42 cellular contexts compared by ENCODE assay signal in genomic region chr16:22130528-22130927, GRCh38. TPM values are rescaled to one million over a fixed set of nuclear protein-coding genes. Genes with fewer than 3 reads are reported as not detected.
DNase-seq lines count a peak whose midpoint lies in the region; ATAC-seq, FAIRE-seq and TF ChIP-seq lines count a peak whose summit lies in the region.
"Had no signal": no experiment of that assay in that cellular context is flagged by ENCODE, and none has a peak within 500 bp of the region (broad histone marks: within the 10 kb centered on the region; RNA-seq: fewer than 3 reads in every experiment).

No MANE protein-coding gene starts in this region.

- H3K4me3 Mint-ChIP-seq in WTC11 = no peak overlapping the region
- H3K4me3 Mint-ChIP-seq: B cell; CD14-positive monocyte; CD4-positive, alpha-beta memory T cell; CD4-positive, alpha-beta T cell; CD4-positive, CD25-positive, alpha-beta regulatory T cell; CD8-positive, alpha-beta memory T cell; CD8-positive, alpha-beta T cell had no signal

- BruUV-seq in HepG2 (replicated peaks; lab: Mats Ljungman, UMichigan) = no TSS peak
- no TSS peak for BruUV-seq in K562 (replicated peaks; lab: Mats Ljungman, UMichigan)

- ATAC-seq in HepG2 (no peak), right lobe of liver (no peak), WTC11 (no peak), K562 (no peak), GM21529 (IDR thresholded peaks at IDR 0.05; ENCODE audit: unreplicated experiment) (no peak), Right ventricle myocardium superior (ENCODE audit: poor library complexity) (no peak), mucosa of descending colon (no peak)
- ATAC-seq: A549; CD8-positive, alpha-beta T cell had no signal

- H3K9me3 Mint-ChIP-seq in WTC11 = peaks cover 10% of the 10 kb centered on the region
- H3K9me3 Mint-ChIP-seq: CD4-positive, alpha-beta T cell had no signal

- no peak overlapping the region for H3K27ac Mint-ChIP-seq in WTC11
- H3K27ac Mint-ChIP-seq: B cell; CD14-positive monocyte; CD4-positive, alpha-beta memory T cell; CD4-positive, alpha-beta T cell; CD4-positive, CD25-positive, alpha-beta regulatory T cell; CD8-positive, alpha-beta memory T cell; CD8-positive, alpha-beta T cell had no signal

- H3K4me1 Mint-ChIP-seq in WTC11 = no peaks in the 10 kb centered on the region
- H3K4me1 Mint-ChIP-seq: B cell; CD14-positive monocyte; CD4-positive, alpha-beta memory T cell; CD4-positive, CD25-positive, alpha-beta regulatory T cell; CD8-positive, alpha-beta memory T cell had no signal

- H3K4me1 ChIP-seq in HepG2 (ENCODE audit: insufficient read depth, low read length) (no peaks in the 10 kb centered on the region), right lobe of liver (no peaks in the 10 kb centered on the region), HEK293 (ENCODE audit: control insufficient read depth, insufficient read depth, low read length) (no peaks in the 10 kb centered on the region), K562 (replicated peaks in 1 of 2; ENCODE audit: control insufficient read depth in 2 of 2, insufficient read depth in 2 of 2, low read length in 2 of 2) (no peaks in the 10 kb centered on the region), mucosa of descending colon (ENCODE audit: low read depth) (no peaks in the 10 kb centered on the region)
- H3K4me1 ChIP-seq: A549; BE2C; BLaER1; BLaER1 treated with 17β-estradiol and CSF1 and Interleukin-3, amounts not matched to agents 10 nM and 100 nM; Caco-2 had no signal

- no peak for DNase-seq in HepG2 (ENCODE audit: low spot score)
- DNase-seq in right lobe of liver = no peak
- DNase-seq in WTC11 (ENCODE audit: low spot score) = no peak
- DNase-seq in K562 (ENCODE audit: extremely low read depth in 1 of 4, low spot score in 3 of 4) = no peak
- no peak for DNase-seq in Right ventricle myocardium superior
- DNase-seq in mucosa of descending colon = no peak
- DNase-seq: 8988T; ACHN; AML-193; BE2C; C1 segment of cervical spinal cord; Caco-2; Calu3; CD4-positive, alpha-beta memory T cell; CD4-positive, alpha-beta T cell; CD4-positive, CD25-positive, alpha-beta regulatory T cell; CD8-positive, alpha-beta memory T cell; CD8-positive, alpha-beta T cell; COR-L47; DMS 273 treated with DMSO at 0.1 percent for 48 hours; DMS153; DMS53; DMS79; DMS79 treated with DMSO at 0.1 percent for 48 hours; DND-41; EL had no signal

- H3K4me2 ChIP-seq in HepG2 (ENCODE audit: low read depth, low read length) (no peak overlapping the region), K562 (ENCODE audit: insufficient read depth, low read length) (no peak overlapping the region)
- H3K4me2 ChIP-seq: A549; BLaER1; BLaER1 treated with 17β-estradiol and CSF1 and Interleukin-3, amounts not matched to agents 10 nM and 100 nM had no signal

- no peaks in the 10 kb centered on the region for H4K20me1 ChIP-seq in HepG2 (ENCODE audit: insufficient read depth, low read length)
- no peaks in the 10 kb centered on the region; the same call in 1 of the 2 replicates for H4K20me1 ChIP-seq in K562 (replicated peaks; ENCODE audit: control insufficient read depth, insufficient read depth, low read length)
- H4K20me1 ChIP-seq: BLaER1; BLaER1 treated with 17β-estradiol and CSF1 and Interleukin-3, amounts not matched to agents 10 nM and 100 nM had no signal

- no peak for TF ChIP-seq EP300 in HepG2 (IDR thresholded peaks at IDR 0.05; ENCODE audit: low read depth in 2 of 2, low read length in 2 of 2)
- TF ChIP-seq EP300 in HepG2 (CRISPR knock-in tag; IDR thresholded peaks at IDR 0.05; ENCODE audit: borderline replicate concordance) = no peak
- no peak for TF ChIP-seq EP300 in K562 (IDR thresholded peaks at IDR 0.05; ENCODE audit: low read length)

- no peak for FAIRE-seq in HepG2 (lab: Jason Lieb, UNC)
- FAIRE-seq in K562 (lab: Jason Lieb, UNC) = no peak
- FAIRE-seq: A204.1, A549, D721Med had no signal

- H3K9me1 ChIP-seq in K562 (ENCODE audit: control insufficient read depth, insufficient read depth, low read length) = no peaks in the 10 kb centered on the region

- H3K79me2 ChIP-seq in HepG2 (ENCODE audit: insufficient read depth, low read length) (no peaks in the 10 kb centered on the region), K562 (ENCODE audit: control insufficient read depth, insufficient read depth, low read length) (no peaks in the 10 kb centered on the region)

- no peaks in the 10 kb centered on the region for H3K36me3 Mint-ChIP-seq in WTC11
- H3K36me3 Mint-ChIP-seq: CD14-positive monocyte; CD4-positive, alpha-beta memory T cell; CD4-positive, CD25-positive, alpha-beta regulatory T cell; CD8-positive, alpha-beta T cell had no signal

- H3K27ac ChIP-seq in HepG2 (ENCODE audit: extremely low read length, insufficient read depth, low read length) (no peak overlapping the region), right lobe of liver (no peak overlapping the region), HEK293 (ENCODE audit: extremely low read depth, low read depth, low read length) (no peak overlapping the region), K562 (ENCODE audit: extremely low read depth, low read depth, low read length) (no peak overlapping the region)
- H3K27ac ChIP-seq: 22Rv1; A549; BLaER1; BLaER1 treated with 17β-estradiol and CSF1 and Interleukin-3, amounts not matched to agents 10 nM and 100 nM; C4-2B had no signal

- TF ChIP-seq CTCF in HepG2 (CRISPR knock-in tag; IDR thresholded peaks at IDR 0.05) = no peak
- TF ChIP-seq CTCF in right lobe of liver (IDR thresholded peaks at IDR 0.05) = no peak
- TF ChIP-seq CTCF in HEK293 (tag by site-specific recombination; IDR thresholded peaks at IDR 0.05) = no peak
- TF ChIP-seq CTCF in WTC11 (IDR thresholded peaks at IDR 0.05) = no peak
- TF ChIP-seq CTCF in K562 (IDR thresholded peaks at IDR 0.05 in 2 of 3, conservative IDR thresholded peaks at IDR 0.05 in 1 of 3; ENCODE audit: insufficient read depth in 2 of 3, low read depth in 1 of 3, low read length in 3 of 3) = no peak
- no peak for TF ChIP-seq CTCF in mucosa of descending colon (IDR thresholded peaks at IDR 0.05)

- in situ Hi-C loops in HepG2 (cut with HindIII; ENCODE audit: extremely low pct_ligation_motif_present, low pct_unique_long_range_greater_than_20kb) = no loop called here
- in situ Hi-C loops in K562 (cut with MboI) = no loop called here

- no peak for TF ChIP-seq RAD21 in HepG2 (CRISPR knock-in tag; IDR thresholded peaks at IDR 0.05)
- no peak for TF ChIP-seq RAD21 in K562 (CRISPR knock-in tag; conservative IDR thresholded peaks at IDR 0.05 in 1 of 2, IDR thresholded peaks at IDR 0.05 in 1 of 2)

- H2AFZ ChIP-seq in HepG2 (ENCODE audit: low read length) = no peak overlapping the region
- no peak overlapping the region for H2AFZ ChIP-seq in K562 (ENCODE audit: low read depth, low read length)

- H3K27me3 Mint-ChIP-seq in WTC11 (ENCODE audit: low read depth) = peaks cover 8% of the 10 kb centered on the region
- H3K27me3 Mint-ChIP-seq: CD4-positive, alpha-beta T cell had no signal

- TF ChIP-seq POLR2A in HepG2 (IDR thresholded peaks at IDR 0.05; ENCODE audit: insufficient read depth in 1 of 2, low read depth in 2 of 2, low read length in 2 of 2) = no peak
- no peak for TF ChIP-seq POLR2A in right lobe of liver (IDR thresholded peaks at IDR 0.05)
- TF ChIP-seq POLR2A in K562 (conservative IDR thresholded peaks at IDR 0.05) = no peak

- POLR2A ChIA-PET in HepG2 (lab: Yijun Ruan, JAX) = no interaction called here
- POLR2A ChIA-PET in HEK293 (lab: Yijun Ruan, JAX) = no interaction called here
- POLR2A ChIA-PET in WTC11 (lab: Charles Lee) = no interaction called here
- POLR2A ChIA-PET in K562 (lab: Yijun Ruan, JAX) = no interaction called here

- no peaks in the 10 kb centered on the region for H3K36me3 ChIP-seq in HepG2 (replicated peaks in 1 of 2; ENCODE audit: control insufficient read depth in 1 of 2, insufficient read depth in 2 of 2, low read length in 2 of 2)
- H3K36me3 ChIP-seq in right lobe of liver = no peaks in the 10 kb centered on the region
- H3K36me3 ChIP-seq in HEK293 (ENCODE audit: control insufficient read depth in 2 of 2, insufficient read depth in 1 of 2, low read length in 2 of 2) = no peaks in the 10 kb centered on the region
- H3K36me3 ChIP-seq in K562 (ENCODE audit: control insufficient read depth, insufficient read depth, low read length) = no peaks in the 10 kb centered on the region
- no peaks in the 10 kb centered on the region for H3K36me3 ChIP-seq in mucosa of descending colon (ENCODE audit: low read depth)
- H3K36me3 ChIP-seq: BE2C; BLaER1; BLaER1 treated with 17β-estradiol and CSF1 and Interleukin-3, amounts not matched to agents 10 nM and 100 nM had no signal

- CTCF ChIA-PET in HepG2 (lab: Yijun Ruan, JAX; ENCODE audit: low intra/inter-chr PET ratio, low total read pairs) = no interaction called here
- CTCF ChIA-PET in HEK293 (lab: Yijun Ruan, JAX) = interaction anchor here (0.6 to 1.0 kb wide), 3 partner anchors 11 to 512 kb away, joined by 3 read pairs; no protein-coding TSS in a partner anchor
- CTCF ChIA-PET in WTC11 (lab: Charles Lee) = interaction anchor here (4.2 kb wide), 1 partner anchor 11 kb away, joined by 31 read pairs; no protein-coding TSS in a partner anchor
- CTCF ChIA-PET in K562 (lab: Yijun Ruan, JAX; ENCODE audit: low intra/inter-chr PET ratio) = no interaction called here

- peaks cover 16 to 43% of the 10 kb centered on the region in 2 experiments for H3K27me3 ChIP-seq in HepG2 (ENCODE audit: control insufficient read depth in 1 of 2, insufficient read depth in 2 of 2, low read length in 2 of 2)
- no peaks in the 10 kb centered on the region for H3K27me3 ChIP-seq in right lobe of liver
- peaks cover 36 to 42% of the 10 kb centered on the region in 2 experiments for H3K27me3 ChIP-seq in K562 (ENCODE audit: control insufficient read depth in 2 of 2, insufficient read depth in 2 of 2, low read length in 2 of 2)
- H3K27me3 ChIP-seq: BE2C; BLaER1; BLaER1 treated with 17β-estradiol and CSF1 and Interleukin-3, amounts not matched to agents 10 nM and 100 nM had no signal

- H3K9me3 ChIP-seq in HepG2 (ENCODE audit: low read length) = no peaks in the 10 kb centered on the region
- H3K9me3 ChIP-seq in right lobe of liver = no peaks in the 10 kb centered on the region
- no peaks in the 10 kb centered on the region for H3K9me3 ChIP-seq in HEK293 (ENCODE audit: control insufficient read depth, insufficient read depth, low read depth, low read length)
- no peaks in the 10 kb centered on the region for H3K9me3 ChIP-seq in K562 (replicated peaks; ENCODE audit: control insufficient read depth, insufficient read depth, low read depth, low read length)
- H3K9me3 ChIP-seq in mucosa of descending colon = no peaks in the 10 kb centered on the region
- H3K9me3 ChIP-seq: BE2C, BLaER1, Caco-2 had no signal

- H3K9ac ChIP-seq in HepG2 (ENCODE audit: insufficient read depth, low read depth, low read length) (no peak overlapping the region), K562 (ENCODE audit: insufficient read depth in 1 of 2, low read depth in 2 of 2, low read length in 2 of 2) (no peak overlapping the region)
- H3K9ac ChIP-seq: BLaER1; BLaER1 treated with 17β-estradiol and CSF1 and Interleukin-3, amounts not matched to agents 10 nM and 100 nM had no signal

- no peak overlapping the region for H3K4me3 ChIP-seq in HepG2 (replicated peaks in 1 of 3; ENCODE audit: insufficient read depth in 1 of 3, low read depth in 2 of 3, low read length in 3 of 3)
- H3K4me3 ChIP-seq in right lobe of liver = no peak overlapping the region
- H3K4me3 ChIP-seq in HEK293 (ENCODE audit: low read depth, low read length) = no peak overlapping the region
- no peak overlapping the region for H3K4me3 ChIP-seq in K562
- no peak overlapping the region for H3K4me3 ChIP-seq in mucosa of descending colon
- H3K4me3 ChIP-seq: A549; BLaER1; BLaER1 treated with 17β-estradiol and CSF1 and Interleukin-3, amounts not matched to agents 10 nM and 100 nM had no signal

- intact Hi-C loops in HepG2 (cut with micrococcal nuclease; ENCODE audit: unreplicated experiment) (no loop called here), right lobe of liver (cut with DNase I) (no loop called here), K562 (cut with micrococcal nuclease) (no loop called here), Right ventricle myocardium superior (cut with DNase I) (no loop called here), mucosa of descending colon (cut with DNase I, micrococcal nuclease) (no loop called here)

RNA-seq across cellular contexts. Expression of gene SDR42E2, which starts 31.8 kb away (rescaled TPM):
- total RNA-seq in HepG2 (2016; rRNA removed; fragmentation: Illumina TruSeq; extraction: Trizol) = 0.11 TPM in 1 of 2 replicates, not detected in the other
- total RNA-seq in HepG2 (2016; cell fraction: cytosol; rRNA removed; fragmentation: Illumina TruSeq; extraction: Trizol; ENCODE audit: low read depth) = 0.44 and 0.71 TPM in 2 replicates
- 0.13 TPM in 1 of 2 replicates, not detected in the other for total RNA-seq in HepG2 (2016; cell fraction: insoluble cytoplasmic fraction; rRNA removed; fragmentation: Illumina TruSeq; extraction: Trizol)
- total RNA-seq in HepG2 (2016; cell fraction: membrane; rRNA removed; fragmentation: Illumina TruSeq; extraction: Trizol) = 0.17 and 0.28 TPM in 2 replicates
- total RNA-seq in HepG2 (2016; cell fraction: nucleus; rRNA removed; fragmentation: Illumina TruSeq; extraction: Trizol) = 0.37 and 0.60 TPM in 2 replicates
- polyA plus RNA-seq in HepG2 (2011; rRNA removed) = 0.05 TPM in 1 of 2 replicates, not detected in the other
- polyA plus RNA-seq in HepG2 (2011; cell fraction: cytosol; rRNA removed) = not detected in 2 replicates
- 0.07 and 0.10 TPM in 2 replicates for polyA plus RNA-seq in HepG2 (2011; cell fraction: nucleus; rRNA removed)
- 0.17 and 0.23 TPM in 2 replicates for polyA plus RNA-seq in HepG2 (2012)
- polyA plus RNA-seq in HepG2 (2016; cell fraction: cytosol; fragmentation: Illumina TruSeq; extraction: Trizol; ENCODE audit: low read depth) = 0.05 and 0.08 TPM in 2 replicates
- polyA plus RNA-seq in HepG2 (2016; cell fraction: insoluble cytoplasmic fraction; fragmentation: Illumina TruSeq; extraction: Trizol; ENCODE audit: low read depth) = not detected in 2 replicates
- 0.07 TPM in 1 of 2 replicates, not detected in the other for polyA plus RNA-seq in HepG2 (2016; cell fraction: membrane; fragmentation: Illumina TruSeq; extraction: Trizol; ENCODE audit: low read depth)
- polyA plus RNA-seq in HepG2 (2016; cell fraction: nucleus; fragmentation: Illumina TruSeq; extraction: Trizol; ENCODE audit: insufficient read depth, low read depth) = not detected in 2 replicates
- 0.05 and 0.14 TPM in 2 replicates for polyA minus RNA-seq in HepG2 (2011; rRNA and poly(A)+ RNA removed; ENCODE audit: low replicate concordance)
- polyA minus RNA-seq in HepG2 (2011; cell fraction: cytosol; rRNA and poly(A)+ RNA removed) = 0.26 TPM in 1 of 2 replicates, not detected in the other
- 0.50 and 0.77 TPM in 2 replicates for polyA minus RNA-seq in HepG2 (2011; cell fraction: nucleus; rRNA and poly(A)+ RNA removed)
- not detected for total RNA-seq in right lobe of liver
- 0.09 to 0.18 TPM (median 0.13 TPM) in 3 replicates for total RNA-seq in WTC11 (2021)
- 0.28 TPM in 1 of 2 replicates, not detected in the other for total RNA-seq in K562 (2011; cell fraction: chromatin; rRNA removed; ENCODE audit: low replicate concordance)
- 0.13 TPM in 1 of 2 replicates, not detected in the other for total RNA-seq in K562 (2011; cell fraction: nucleolus; rRNA removed)
- total RNA-seq in K562 (2011; cell fraction: nucleoplasm; rRNA removed) = 0.22 and 0.53 TPM in 2 replicates
- not detected in 2 replicates for total RNA-seq in K562 (2014; rRNA removed)
- not detected in 2 replicates for total RNA-seq in K562 (2014; rRNA removed; fragmentation: Illumina TruSeq; extraction: Trizol)
- 0.07 TPM in 1 of 2 replicates, not detected in the other for total RNA-seq in K562 (2015; rRNA removed; fragmentation: Illumina TruSeq; extraction: Trizol)
- total RNA-seq in K562 (2021) = not detected in 2 replicates
- polyA plus RNA-seq in K562 (2011; rRNA removed) = 0.03 and 0.08 TPM in 2 replicates
- 0.03 TPM in 1 of 2 replicates, not detected in the other for polyA plus RNA-seq in K562 (2011; cell fraction: cytosol; rRNA removed)
- polyA plus RNA-seq in K562 (2011; cell fraction: nucleus; rRNA removed) = 0.06 and 0.09 TPM in 2 replicates
- 0.04 and 0.07 TPM in 2 replicates for polyA plus RNA-seq in K562 (2012)
- polyA plus RNA-seq in K562 (2014; fragmentation: Illumina TruSeq; extraction: Trizol) = 0.04 TPM in 1 of 2 replicates, not detected in the other
- under 1 TPM; 0.04 to 0.06 TPM for polyA plus RNA-seq in K562 (2014; fragmentation: Nextera tagmentation; extraction: Ambion mirVana)
- not detected in 2 replicates for polyA plus RNA-seq in K562 (2014; rRNA removed)
- polyA minus RNA-seq in K562 (2011; rRNA and poly(A)+ RNA removed) = not detected in 2 replicates
- not detected in 2 replicates for polyA minus RNA-seq in K562 (2011; cell fraction: cytosol; rRNA and poly(A)+ RNA removed)
- 0.22 and 0.27 TPM in 2 replicates for polyA minus RNA-seq in K562 (2011; cell fraction: nucleus; rRNA and poly(A)+ RNA removed)
- not detected for total RNA-seq in Right ventricle myocardium superior
- not detected for total RNA-seq in mucosa of descending colon
- total RNA-seq: A172, A673, Caco-2, Calu3, Daoy had no signal
- polyA plus RNA-seq: A549, AG04450, BJ had no signal

RNA-seq across cellular contexts. Expression of gene VWA3A, which starts 38.2 kb away (rescaled TPM):
- total RNA-seq in HepG2 (2016; rRNA removed; fragmentation: Illumina TruSeq; extraction: Trizol) (0.07 TPM in 1 of 2 replicates, not detected in the other), right lobe of liver (under 1 TPM in 1 of 6 experiments, not detected in 5; 0.15 TPM), WTC11 (2021) (0.11 TPM in 1 of 3 replicates, not detected in the others), K562 (2014; rRNA removed) (not detected in 2 replicates), K562 (2014; rRNA removed; fragmentation: Illumina TruSeq; extraction: Trizol) (not detected in 2 replicates), K562 (2015; rRNA removed; fragmentation: Illumina TruSeq; extraction: Trizol) (not detected in 2 replicates), K562 (2021) (not detected in 2 replicates), Right ventricle myocardium superior (1.3 TPM), mucosa of descending colon (under 1 TPM in 2 of 3 donors, not detected in 1; 0.44 to 0.46 TPM)
- not detected in 2 replicates for total RNA-seq in HepG2 (2016; cell fraction: cytosol; rRNA removed; fragmentation: Illumina TruSeq; extraction: Trizol; ENCODE audit: low read depth)
- total RNA-seq in HepG2 (2016; cell fraction: insoluble cytoplasmic fraction; rRNA removed; fragmentation: Illumina TruSeq; extraction: Trizol) = not detected in 2 replicates
- total RNA-seq in HepG2 (2016; cell fraction: membrane; rRNA removed; fragmentation: Illumina TruSeq; extraction: Trizol) = 0.21 TPM in 1 of 2 replicates, not detected in the other
- total RNA-seq in HepG2 (2016; cell fraction: nucleus; rRNA removed; fragmentation: Illumina TruSeq; extraction: Trizol) = not detected in 2 replicates
- polyA plus RNA-seq in HepG2 (2011; rRNA removed) (0.03 and 0.10 TPM in 2 replicates), K562 (2011; rRNA removed) (not detected in 2 replicates), K562 (2014; fragmentation: Illumina TruSeq; extraction: Trizol) (not detected in 2 replicates), K562 (2014; fragmentation: Nextera tagmentation; extraction: Ambion mirVana) (not detected), K562 (2014; rRNA removed) (not detected in 2 replicates)
- polyA plus RNA-seq in HepG2 (2011; cell fraction: cytosol; rRNA removed) = 0.04 TPM in 1 of 2 replicates, not detected in the other
- polyA plus RNA-seq in HepG2 (2011; cell fraction: nucleus; rRNA removed) = 0.40 and 0.56 TPM in 2 replicates
- 0.07 and 0.60 TPM in 2 replicates for polyA plus RNA-seq in HepG2 (2012)
- not detected in 2 replicates for polyA plus RNA-seq in HepG2 (2016; cell fraction: cytosol; fragmentation: Illumina TruSeq; extraction: Trizol; ENCODE audit: low read depth)
- not detected in 2 replicates for polyA plus RNA-seq in HepG2 (2016; cell fraction: insoluble cytoplasmic fraction; fragmentation: Illumina TruSeq; extraction: Trizol; ENCODE audit: low read depth)
- polyA plus RNA-seq in HepG2 (2016; cell fraction: membrane; fragmentation: Illumina TruSeq; extraction: Trizol; ENCODE audit: low read depth) = not detected in 2 replicates
- not detected in 2 replicates for polyA plus RNA-seq in HepG2 (2016; cell fraction: nucleus; fragmentation: Illumina TruSeq; extraction: Trizol; ENCODE audit: insufficient read depth, low read depth)
- polyA minus RNA-seq in HepG2 (2011; rRNA and poly(A)+ RNA removed; ENCODE audit: low replicate concordance) = not detected in 2 replicates
- not detected in 2 replicates for polyA minus RNA-seq in HepG2 (2011; cell fraction: cytosol; rRNA and poly(A)+ RNA removed)
- polyA minus RNA-seq in HepG2 (2011; cell fraction: nucleus; rRNA and poly(A)+ RNA removed) = 0.13 TPM in 1 of 2 replicates, not detected in the other
- not detected in 2 replicates for total RNA-seq in K562 (2011; cell fraction: chromatin; rRNA removed; ENCODE audit: low replicate concordance)
- total RNA-seq in K562 (2011; cell fraction: nucleolus; rRNA removed) = not detected in 2 replicates
- total RNA-seq in K562 (2011; cell fraction: nucleoplasm; rRNA removed) = not detected in 2 replicates
- 0.01 TPM in 1 of 2 replicates, not detected in the other for polyA plus RNA-seq in K562 (2011; cell fraction: cytosol; rRNA removed)
- 0.26 TPM in 1 of 2 replicates, not detected in the other for polyA plus RNA-seq in K562 (2011; cell fraction: nucleus; rRNA removed)
- 0.03 TPM in 1 of 2 replicates, not detected in the other for polyA plus RNA-seq in K562 (2012)
- not detected in 2 replicates for polyA minus RNA-seq in K562 (2011; rRNA and poly(A)+ RNA removed)
- polyA minus RNA-seq in K562 (2011; cell fraction: cytosol; rRNA and poly(A)+ RNA removed) = not detected in 2 replicates
- not detected in 2 replicates for polyA minus RNA-seq in K562 (2011; cell fraction: nucleus; rRNA and poly(A)+ RNA removed)
- total RNA-seq: A172, Caco-2, Daoy had no signal
- polyA plus RNA-seq: AG04450; CD14-positive monocyte; CD4-positive, alpha-beta memory T cell; CD4-positive, CD25-positive, alpha-beta regulatory T cell; CD8-positive, alpha-beta memory T cell had no signal

Comparison
In these comparisons a context has a peak if more than half of its experiments do, and no peak if none do; other contexts are left out.
1. CTCF ChIA-PET loops: an anchor here in HEK293 (0.6 to 1.0 kb wide) and WTC11 (4.2 kb wide); none called in HepG2 and K562.
2. Of the 241 proteins assayed by ChIP-seq in both HepG2 and K562: peak only in HepG2: none; only in K562: none; in both: ZNF121; in neither: 240.